30 cellular contexts compared by ENCODE assay signal in genomic region chr4:184235526-184235925, GRCh38. TPM values are rescaled to one million over a fixed set of nuclear protein-coding genes. Genes with fewer than 3 reads are reported as not detected.
"Had no signal": no experiment of that assay in that cellular context is flagged by ENCODE, and none has a peak within 500 bp of the region (broad histone marks: within the 10 kb centered on the region; RNA-seq: fewer than 3 reads in every experiment).

No MANE protein-coding gene starts in this region.

- H3K4me3 Mint-ChIP-seq: mesothelial cell of epicardium, naive B cell, nephron progenitor cell had no signal

- H3K27ac ChIP-seq: dorsolateral prefrontal cortex, gastroesophageal sphincter, heart right ventricle, left lung, prostate gland, right atrium auricular region, stomach, thyroid gland, vagina had no signal

- H3K36me3 ChIP-seq: gastroesophageal sphincter, heart right ventricle, left lung, prostate gland, right atrium auricular region, stomach, thyroid gland, vagina had no signal

- H3K27me3 ChIP-seq: dorsolateral prefrontal cortex, gastroesophageal sphincter, left lung, right atrium auricular region, thyroid gland, vagina had no signal

- H3K4me1 ChIP-seq: gastroesophageal sphincter, prostate gland, right atrium auricular region, stomach, thyroid gland, vagina had no signal

- DNase-seq: dorsolateral prefrontal cortex; effector CD4-positive, alpha-beta T cell; foreskin fibroblast; heart right ventricle; hippocampal formation; left cardiac atrium; left lung; mesenchymal stem cell; mucosa of descending colon; naive B cell; nephron progenitor cell; nucleus accumbens; stimulated activated CD4-positive, alpha-beta T cell treated with anti-CD3 and anti-CD28 coated beads, Interleukin-12 subunit alpha, Interleukin-12 subunit beta, amount 100 ng/mL, for 4 hours; stimulated activated CD4-positive, alpha-beta T cell treated with anti-CD3 and anti-CD28 coated beads, Interleukin-1b, Interleukin-23, amount 100 ng/mL, for 48 hours; stimulated activated CD4-positive, alpha-beta T cell treated with anti-CD3 and anti-CD28 coated beads, Interleukin-4, amount 100 ng/mL, for 1 hour; stimulated activated CD8-positive, alpha-beta memory T cell treated with anti-CD3 and anti-CD28 coated beads, Interleukin-4, amount 100 ng/mL, for 48 hours; stimulated activated naive CD4-positive, alpha-beta T cell treated with Interleukin-2 at 50 U/mL for 16 hours; stomach; thyroid gland; trophoblast cell had no signal

- FAIRE-seq: islet of Langerhans had no signal

- H3K9me3 ChIP-seq: gastroesophageal sphincter, heart right ventricle, left lung, mucosa of descending colon, prostate gland, right atrium auricular region, stomach, thyroid gland, vagina had no signal

- H3K27ac Mint-ChIP-seq: mesothelial cell of epicardium, naive B cell had no signal

- ATAC-seq: gastroesophageal sphincter, heart right ventricle, left cardiac atrium, left lung, mucosa of descending colon, sciatic nerve had no signal

- H3K4me3 ChIP-seq: dorsolateral prefrontal cortex, gastroesophageal sphincter, heart right ventricle, left lung, mucosa of descending colon, prostate gland, right atrium auricular region, smooth muscle cell, stomach, thyroid gland, vagina had no signal

- H3K9me3 Mint-ChIP-seq: naive B cell had no signal

- H3K36me3 Mint-ChIP-seq: mesothelial cell of epicardium, naive B cell had no signal

- H3K4me1 Mint-ChIP-seq: mesothelial cell of epicardium, naive B cell had no signal

RNA-seq across cellular contexts. Expression of gene ENPP6, which starts 17.9 kb away (rescaled TPM):
- total RNA-seq: lung microvascular endothelial cell, osteocyte, right atrium auricular region, smooth muscle cell had no signal
- polyA plus RNA-seq: smooth muscle cell had no signal
